Comparison of ENCODE assay signal across 9 cellular contexts in genomic region chr11:72736452-72737069, GRCh38. TPM values are rescaled to one million over a fixed set of nuclear protein-coding genes. Genes with fewer than 3 reads are reported as not detected.
DNase-seq lines count a peak whose midpoint lies in the region; ATAC-seq and TF ChIP-seq lines count a peak whose summit lies in the region.
"Had no signal": no experiment of that assay in that cellular context is flagged by ENCODE, and none has a peak within 500 bp of the region (broad histone marks: within the 10 kb centered on the region; RNA-seq: fewer than 3 reads in every experiment).

No MANE protein-coding gene starts in this region.

- 67 to 74% methylated on average over 5 of the region's 5 CpGs for WGBS in testis, 2 donors

- H3K4me3 ChIP-seq in effector memory CD4-positive, alpha-beta T cell (ENCODE audit: insufficient read depth, low read depth, low read length, poor library complexity, severe bottlenecking) = no peak overlapping the region
- H3K4me3 ChIP-seq in testis = no peak overlapping the region
- H3K4me3 ChIP-seq in uterus = no peak overlapping the region
- H3K4me3 ChIP-seq: breast epithelium had no signal

- no peaks in the 10 kb centered on the region for H3K27me3 Mint-ChIP-seq in activated CD4-positive, alpha-beta T cell treated with anti-CD3 and anti-CD28 coated beads, Interleukin-2, amount 10 ng/mL, durations not matched to agents 7 days and 5 days
- H3K27me3 Mint-ChIP-seq in natural killer cell treated with Interleukin-12 subunit alpha and Interleukin-12 subunit beta and Interleukin-15 and Interleukin-18, amount 100 ng/mL, for 72 hours = no peaks in the 10 kb centered on the region

- peaks cover 11% of the 10 kb centered on the region for H3K36me3 Mint-ChIP-seq in activated CD4-positive, alpha-beta T cell treated with anti-CD3 and anti-CD28 coated beads, Interleukin-2, amount 10 ng/mL, durations not matched to agents 7 days and 5 days (ENCODE audit: low read depth)
- peaks cover under 1% of the 10 kb centered on the region for H3K36me3 Mint-ChIP-seq in natural killer cell treated with Interleukin-12 subunit alpha and Interleukin-12 subunit beta and Interleukin-15 and Interleukin-18, amount 100 ng/mL, for 72 hours

- H3K36me3 ChIP-seq in effector memory CD4-positive, alpha-beta T cell (ENCODE audit: control insufficient read depth, insufficient read depth, low read length) = peaks cover 3% of the 10 kb centered on the region
- H3K36me3 ChIP-seq in testis (ENCODE audit: low read depth, missing control alignments) (no peaks in the 10 kb centered on the region), uterus (no peaks in the 10 kb centered on the region)
- H3K36me3 ChIP-seq: breast epithelium had no signal

- CTCF ChIA-PET in activated CD4-positive, alpha-beta T cell treated with anti-CD3 and anti-CD28 coated beads, Interleukin-2, amount 10 ng/mL, durations not matched to agents 7 days and 5 days (lab: Charles Lee) = interaction anchor here (0.5 to 5.8 kb wide), 7 partner anchors 12 to 1067 kb away, joined by 3 to 36 read pairs (median 3); partner anchors contain the start of gene STARD10

- H3K27ac Mint-ChIP-seq in activated CD4-positive, alpha-beta T cell treated with anti-CD3 and anti-CD28 coated beads, Interleukin-2, amount 10 ng/mL, durations not matched to agents 7 days and 5 days = peak overlapping the region; percentile 99
- peak overlapping the region; percentile 95 to 96 for H3K27ac Mint-ChIP-seq in natural killer cell treated with Interleukin-12 subunit alpha and Interleukin-12 subunit beta and Interleukin-15 and Interleukin-18, amount 100 ng/mL, for 72 hours

- ATAC-seq in natural killer cell treated with Interleukin-12 subunit alpha and Interleukin-12 subunit beta and Interleukin-15 and Interleukin-18, amount 100 ng/mL, for 72 hours = peak; percentile 87 to 89
- ATAC-seq in HG02588 (IDR thresholded peaks at IDR 0.05; ENCODE audit: unreplicated experiment) = no peak

- POLR2A ChIA-PET in activated CD4-positive, alpha-beta T cell treated with anti-CD3 and anti-CD28 coated beads, Interleukin-2, amount 10 ng/mL, durations not matched to agents 7 days and 5 days (lab: Charles Lee) = no interaction called here

- H3K4me1 Mint-ChIP-seq in activated CD4-positive, alpha-beta T cell treated with anti-CD3 and anti-CD28 coated beads, Interleukin-2, amount 10 ng/mL, durations not matched to agents 7 days and 5 days = peaks cover 57% of the 10 kb centered on the region
- peaks cover 63 to 69% of the 10 kb centered on the region in 2 donors for H3K4me1 Mint-ChIP-seq in natural killer cell treated with Interleukin-12 subunit alpha and Interleukin-12 subunit beta and Interleukin-15 and Interleukin-18, amount 100 ng/mL, for 72 hours (ENCODE audit: low read depth in 2 of 2)

- peak overlapping the region; percentile 67 for H3K27ac ChIP-seq in effector memory CD4-positive, alpha-beta T cell (ENCODE audit: insufficient read depth, low read length, poor library complexity, severe bottlenecking)
- no peak overlapping the region for H3K27ac ChIP-seq in testis
- H3K27ac ChIP-seq in uterus = peak overlapping the region in 1 of 2 donors; percentile 46

- no peak for TF ChIP-seq POLR2A in testis (IDR thresholded peaks at IDR 0.05)
- no peak for TF ChIP-seq POLR2A in uterus (IDR thresholded peaks at IDR 0.05)

- intact Hi-C loops in testis (cut with DNase I; ENCODE audit: low total_unique reads) = no loop called here
- intact Hi-C loops in uterus (cut with DNase I; ENCODE audit: low total_unique reads) = no loop called here

- H3K4me3 Mint-ChIP-seq in activated CD4-positive, alpha-beta T cell treated with anti-CD3 and anti-CD28 coated beads, Interleukin-2, amount 10 ng/mL, durations not matched to agents 7 days and 5 days = peak overlapping the region; percentile 51
- H3K4me3 Mint-ChIP-seq in natural killer cell treated with Interleukin-12 subunit alpha and Interleukin-12 subunit beta and Interleukin-15 and Interleukin-18, amount 100 ng/mL, for 72 hours = peak overlapping the region; percentile 84

- DNase-seq in AG08395 (ENCODE audit: low spot score) (peak; percentile 74), Kasumi-1 (lab: John Stamatoyannopoulos, UW) (peak; percentile 97 to 98), testis (peak; percentile 46), uterus (no peak)
- peak; percentile 69 for DNase-seq in activated CD4-positive, alpha-beta T cell treated with anti-CD3 and anti-CD28 coated beads, Interleukin-2, amount 10 ng/mL, durations not matched to agents 7 days and 5 days
- DNase-seq in effector memory CD4-positive, alpha-beta T cell = peak; percentile 40 to 65 (median 48)
- DNase-seq in natural killer cell treated with Interleukin-12 subunit alpha and Interleukin-12 subunit beta and Interleukin-15 and Interleukin-18, amount 100 ng/mL, for 72 hours (ENCODE audit: low spot score) = peak; percentile 88

- TF ChIP-seq CTCF in testis (IDR thresholded peaks at IDR 0.05) (no peak), uterus (IDR thresholded peaks at IDR 0.05) (no peak)

- H3K9me3 ChIP-seq in effector memory CD4-positive, alpha-beta T cell (ENCODE audit: control insufficient read depth, low read length) = no peaks in the 10 kb centered on the region
- H3K9me3 ChIP-seq in testis (no peaks in the 10 kb centered on the region), uterus (no peaks in the 10 kb centered on the region)
- H3K9me3 ChIP-seq: breast epithelium had no signal

- H3K9me3 Mint-ChIP-seq in activated CD4-positive, alpha-beta T cell treated with anti-CD3 and anti-CD28 coated beads, Interleukin-2, amount 10 ng/mL, durations not matched to agents 7 days and 5 days = no peaks in the 10 kb centered on the region
- no peaks in the 10 kb centered on the region for H3K9me3 Mint-ChIP-seq in natural killer cell treated with Interleukin-12 subunit alpha and Interleukin-12 subunit beta and Interleukin-15 and Interleukin-18, amount 100 ng/mL, for 72 hours

- H3K27me3 ChIP-seq in effector memory CD4-positive, alpha-beta T cell (replicated peaks; ENCODE audit: control insufficient read depth, insufficient read depth, low read length, poor library complexity, severe bottlenecking) = no peaks in the 10 kb centered on the region
- no peaks in the 10 kb centered on the region for H3K27me3 ChIP-seq in testis
- no peaks in the 10 kb centered on the region for H3K27me3 ChIP-seq in uterus
- H3K27me3 ChIP-seq: breast epithelium had no signal

- H3K4me1 ChIP-seq in effector memory CD4-positive, alpha-beta T cell (ENCODE audit: control insufficient read depth, insufficient read depth, low read length, poor library complexity, severe bottlenecking) = peaks cover 26% of the 10 kb centered on the region
- H3K4me1 ChIP-seq in testis = no peaks in the 10 kb centered on the region
- no peaks in the 10 kb centered on the region for H3K4me1 ChIP-seq in uterus
- H3K4me1 ChIP-seq: breast epithelium had no signal

RNA-seq across cellular contexts. Expression of gene ARAP1, which starts 15.6 kb away (rescaled TPM):
- 100 to 1,000 TPM in 1 of 2 experiments, 10 to 100 TPM in 1; 83.6 to 101 TPM for total RNA-seq in activated CD4-positive, alpha-beta T cell treated with anti-CD3 and anti-CD28 coated beads, Interleukin-2, amount 10 ng/mL, durations not matched to agents 7 days and 5 days
- total RNA-seq in natural killer cell treated with Interleukin-12 subunit alpha and Interleukin-12 subunit beta and Interleukin-15 and Interleukin-18, amount 100 ng/mL, for 72 hours = 100 to 1,000 TPM; 206 to 220 TPM
- total RNA-seq in testis (10 to 100 TPM; 65.2 to 88.3 TPM), uterus (100 to 1,000 TPM in 1 of 4 donors, 10 to 100 TPM in 3; 21.3 to 222 (median 70.4) TPM)
- polyA plus RNA-seq in testis (ENCODE audit: insufficient read depth, low read depth, low replicate concordance) = 46.9 TPM

RNA-seq across cellular contexts. Expression of gene STARD10, which starts 57.3 kb away (rescaled TPM):
- 1 to 10 TPM; 4.5 to 6.4 TPM for total RNA-seq in activated CD4-positive, alpha-beta T cell treated with anti-CD3 and anti-CD28 coated beads, Interleukin-2, amount 10 ng/mL, durations not matched to agents 7 days and 5 days
- total RNA-seq in natural killer cell treated with Interleukin-12 subunit alpha and Interleukin-12 subunit beta and Interleukin-15 and Interleukin-18, amount 100 ng/mL, for 72 hours = 10 to 100 TPM in 1 of 2 donors, 1 to 10 TPM in 1; 9.5 to 17.8 TPM
- 100 to 1,000 TPM; 130 to 202 TPM for total RNA-seq in testis
- polyA plus RNA-seq in testis (ENCODE audit: insufficient read depth, low read depth, low replicate concordance) = 379 TPM
- 10 to 100 TPM; 19.1 to 85.3 (median 53.0) TPM for total RNA-seq in uterus

Comparison
In these comparisons a context has a peak if more than half of its experiments do, and no peak if none do; other contexts are left out.
1. DNase-seq: peak in AG08395 (single experiment), Kasumi-1 (2 of 2), activated CD4-positive, alpha-beta T cell treated with anti-CD3 and anti-CD28 coated beads, Interleukin-2, amount 10 ng/mL, durations not matched to agents 7 days and 5 days (single experiment), effector memory CD4-positive, alpha-beta T cell (3 of 3), natural killer cell treated with Interleukin-12 subunit alpha and Interleukin-12 subunit beta and Interleukin-15 and Interleukin-18, amount 100 ng/mL, for 72 hours (single experiment) and testis (single experiment); none in uterus (0 of 2).